Comparison of ENCODE assay signal across 12 cellular contexts in the genomic region with DNA sequence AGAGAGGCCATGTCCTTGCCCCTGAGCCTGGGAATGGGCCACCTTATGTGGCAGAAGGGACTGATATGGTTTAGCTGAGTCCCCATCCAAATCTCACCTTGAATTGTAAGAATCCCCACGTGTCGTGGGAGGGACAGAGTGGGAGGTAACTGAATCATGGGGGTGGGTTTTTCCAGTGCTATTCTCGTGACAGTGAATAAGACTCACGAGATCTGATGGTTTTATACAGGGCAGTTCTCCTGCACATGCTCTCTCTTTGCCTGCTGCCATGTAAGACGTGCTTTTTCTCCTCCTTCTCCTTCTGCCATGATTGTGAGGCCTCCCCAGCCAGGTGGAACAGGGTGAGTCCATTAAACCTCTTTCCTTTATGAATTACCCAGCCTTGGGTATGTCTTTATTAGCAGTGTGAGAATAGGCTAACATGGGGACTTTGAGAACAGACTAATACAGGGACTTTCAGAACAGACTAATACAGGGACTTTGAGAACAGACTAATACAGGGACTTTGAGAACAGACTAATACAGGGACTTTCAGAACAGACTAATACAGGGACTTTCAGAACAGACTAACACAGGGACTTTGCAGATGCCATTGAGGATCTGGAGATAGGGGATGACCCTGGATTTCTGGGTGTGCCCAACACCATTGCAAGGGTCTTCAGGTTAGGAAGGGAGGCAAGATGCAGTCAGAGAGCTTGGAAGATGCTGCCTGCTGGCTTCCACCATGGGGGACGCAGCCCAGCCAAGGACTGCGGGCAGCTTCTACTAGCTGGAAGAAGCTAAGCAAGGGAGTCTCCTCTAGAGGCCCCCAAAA.
A peak's percentile ranks its signal among the peaks of the same experiment; 100 is the strongest.
DNase-seq lines count a peak whose midpoint lies in the region; ATAC-seq lines count a peak whose summit lies in the region.
"Had no signal": no experiment of that assay in that cellular context is flagged by ENCODE, and none has a peak within 500 bp of the region (broad histone marks: within the 10 kb centered on the region; RNA-seq: fewer than 3 reads in every experiment).

No MANE protein-coding gene starts in this region.

- ATAC-seq in HG02610 (IDR thresholded peaks at IDR 0.05; ENCODE audit: unreplicated experiment) (peak; percentile 84), HG03575 (IDR thresholded peaks at IDR 0.05; ENCODE audit: extremely low read depth, insufficient number of reproducible peaks, low FRiP score, unreplicated experiment) (peak; percentile 65)
- ATAC-seq: left ventricle myocardium superior had no signal

- peak; percentile 5 to 37 (median 15) for DNase-seq in stimulated activated CD4-positive, alpha-beta T cell treated with anti-CD3 and anti-CD28 coated beads, Interleukin-12 subunit alpha, Interleukin-12 subunit beta, amount 100 ng/mL, for 48 hours (ENCODE audit: low read depth in 2 of 3, low spot score in 1 of 3)
- no peak for DNase-seq in stimulated activated CD4-positive, alpha-beta T cell treated with anti-CD3 and anti-CD28 coated beads, Interleukin-2, amount 100 ng/mL, for 24 hours
- DNase-seq in NCI-H2196 treated with DMSO at 0.1 percent for 48 hours (lab: John Stamatoyannopoulos, UW; ENCODE audit: unreplicated experiment) (no peak), T1000 (lab: John Stamatoyannopoulos, UW) (no peak), GF-D8 (lab: John Stamatoyannopoulos, UW) (no peak)
- DNase-seq: left ventricle myocardium superior, NCI-H2029, PC-9, upper lobe of left lung had no signal

- H3K27ac ChIP-seq in temporal lobe (ENCODE audit: low read depth, low read length): peak overlapping the region; percentile 79
- H3K27ac ChIP-seq: PC-9, upper lobe of left lung had no signal

Comparison
In these comparisons a context has a peak if more than half of its experiments do, and no peak if none do; other contexts are left out.
1. DNase-seq: peak in stimulated activated CD4-positive, alpha-beta T cell treated with anti-CD3 and anti-CD28 coated beads, Interleukin-12 subunit alpha, Interleukin-12 subunit beta, amount 100 ng/mL, for 48 hours (3 of 3); none in stimulated activated CD4-positive, alpha-beta T cell treated with anti-CD3 and anti-CD28 coated beads, Interleukin-2, amount 100 ng/mL, for 24 hours (0 of 2), NCI-H2196 treated with DMSO at 0.1 percent for 48 hours (single experiment), T1000 (single experiment) and GF-D8 (single experiment).